ENCODE assay signal across 9 cellular contexts in genomic region chr2:151260492-151261239, GRCh38. TPM values are rescaled to one million over a fixed set of nuclear protein-coding genes. Genes with fewer than 3 reads are reported as not detected.
DNase-seq lines count a peak whose midpoint lies in the region; ATAC-seq and TF ChIP-seq lines count a peak whose summit lies in the region.
"Had no signal": no experiment of that assay in that cellular context is flagged by ENCODE, and none has a peak within 500 bp of the region (broad histone marks: within the 10 kb centered on the region; RNA-seq: fewer than 3 reads in every experiment).

No MANE protein-coding gene starts in this region.

- H3K4me3 ChIP-seq in BJ (ENCODE audit: low read depth, low read length) (peak overlapping the region; percentile 64), right atrium auricular region (peak overlapping the region; percentile 80 to 81), skin epidermis (peak overlapping the region; percentile 58 to 95 (median 74))
- H3K4me3 ChIP-seq: SK-N-MC had no signal

- H3K36me3 Mint-ChIP-seq in activated B cell treated with CpG ODN at 0.5 μM for 24 hours (ENCODE audit: low read depth): peaks cover 4% of the 10 kb centered on the region

- H3K9me3 Mint-ChIP-seq in activated B cell treated with CpG ODN at 0.5 μM for 24 hours: no peaks in the 10 kb centered on the region

- peaks cover 20% of the 10 kb centered on the region for H3K4me1 Mint-ChIP-seq in activated B cell treated with CpG ODN at 0.5 μM for 24 hours

- ATAC-seq in GM19023 (IDR thresholded peaks at IDR 0.05; ENCODE audit: unreplicated experiment) (peak; percentile 5), HG03354 (IDR thresholded peaks at IDR 0.05; ENCODE audit: poor library complexity, severe bottlenecking, unreplicated experiment) (peak; percentile 25), activated B cell treated with CpG ODN at 0.5 μM for 24 hours (ENCODE audit: low read depth) (no peak)

- no peak for TF ChIP-seq CTCF in BJ (IDR thresholded peaks at IDR 0.05; ENCODE audit: insufficient read depth, low read depth, low read length)
- no peak for TF ChIP-seq CTCF in activated B cell treated with CpG ODN at 0.5 μM for 24 hours (IDR thresholded peaks at IDR 0.05)
- no peak for TF ChIP-seq CTCF in right atrium auricular region (IDR thresholded peaks at IDR 0.05)

- POLR2A ChIA-PET in BJ (lab: Charles Lee) (interaction anchor here (1.5 kb wide), 1 partner anchor 10 kb away, joined by 3 read pairs; no protein-coding TSS in a partner anchor), activated B cell treated with CpG ODN at 0.5 μM for 24 hours (lab: Charles Lee) (interaction anchor here (0.7 to 4.0 kb wide), 8 partner anchors 14 to 1674 kb away, joined by 3 to 74 read pairs (median 6); partner anchors contain the start of genes ARL5A, MMADHC, NMI and RIF1)

- peak overlapping the region; percentile 87 to 89 for H3K27ac ChIP-seq in right atrium auricular region
- H3K27ac ChIP-seq in skin epidermis: peak overlapping the region; percentile 76 to 100 (median 95)
- H3K27ac ChIP-seq: SK-N-MC had no signal

- intact Hi-C loops in activated B cell treated with CpG ODN at 0.5 μM for 24 hours (cut with micrococcal nuclease): loop anchor here (1.0 to 5.0 kb wide), 6 partner anchors 29 to 1673 kb away; partner anchors contain the start of genes ARL6IP6, FMNL2, MMADHC and NMI

- peaks cover 0 to 4% of the 10 kb centered on the region in 2 donors for H3K4me1 ChIP-seq in right atrium auricular region

- CTCF ChIA-PET in BJ (lab: Yijun Ruan, JAX): interaction anchor here (0.6 to 1.4 kb wide), 2 partner anchors 94 to 149 kb away, joined by 4 to 5 read pairs; partner anchors contain the start of gene RIF1
- CTCF ChIA-PET in activated B cell treated with CpG ODN at 0.5 μM for 24 hours (lab: Charles Lee): interaction anchor here (0.7 to 1.1 kb wide), 2 partner anchors 149 to 176 kb away, joined by 3 to 4 read pairs; partner anchors contain the start of gene RIF1

- H3K27me3 ChIP-seq in BJ (ENCODE audit: control insufficient read depth, insufficient read depth, low read length) (no peaks in the 10 kb centered on the region), right atrium auricular region (no peaks in the 10 kb centered on the region)

- no peaks in the 10 kb centered on the region for H3K27me3 Mint-ChIP-seq in activated B cell treated with CpG ODN at 0.5 μM for 24 hours

- H3K36me3 ChIP-seq in BJ (ENCODE audit: control insufficient read depth, insufficient read depth, low read length) (no peaks in the 10 kb centered on the region), right atrium auricular region (no peaks in the 10 kb centered on the region)

- DNase-seq in BJ (ENCODE audit: low read depth) (no peak), activated B cell treated with CpG ODN at 0.5 μM for 24 hours (no peak), right atrium auricular region (ENCODE audit: low spot score) (no peak), H4 (ENCODE audit: low spot score) (no peak), mucosa of gallbladder (ENCODE audit: low spot score) (no peak)

- H3K27ac Mint-ChIP-seq in activated B cell treated with CpG ODN at 0.5 μM for 24 hours: peak overlapping the region; percentile 94

- peak overlapping the region; percentile 93 for H3K4me3 Mint-ChIP-seq in activated B cell treated with CpG ODN at 0.5 μM for 24 hours

- no peaks in the 10 kb centered on the region for H3K9me3 ChIP-seq in right atrium auricular region

RNA-seq across cellular contexts. Expression of gene RBM43, which starts 1.0 kb away (rescaled TPM):
- 3.7 and 8.3 TPM in 2 replicates for polyA plus RNA-seq in BJ (2011; rRNA removed)
- 3.2 TPM in 2 replicates for polyA minus RNA-seq in BJ (2011; rRNA and poly(A)+ RNA removed)
- total RNA-seq in activated B cell treated with CpG ODN at 0.5 μM for 24 hours: 4.8 and 5.0 TPM in 2 replicates
- 1 to 10 TPM; 1.6 to 2.0 TPM for total RNA-seq in right atrium auricular region
- total RNA-seq in H4 (2014; rRNA removed; shearing (Covaris generic)): 0.37 and 2.0 TPM in 2 replicates
- total RNA-seq in mucosa of gallbladder: 8.8 TPM

RNA-seq across cellular contexts. Expression of gene NMI, which starts 28.8 kb away (rescaled TPM):
- polyA plus RNA-seq in BJ (2011; rRNA removed): 4.9 and 8.3 TPM in 2 replicates
- polyA minus RNA-seq in BJ (2011; rRNA and poly(A)+ RNA removed): 1.2 and 1.3 TPM in 2 replicates
- total RNA-seq in activated B cell treated with CpG ODN at 0.5 μM for 24 hours (34.6 and 36.7 TPM in 2 replicates), right atrium auricular region (1 to 10 TPM; 3.6 to 3.9 TPM), mucosa of gallbladder (15.9 TPM)
- 23.0 and 23.6 TPM in 2 replicates for total RNA-seq in H4 (2014; rRNA removed; shearing (Covaris generic))
